16 cellular contexts compared by ENCODE assay signal in the genomic region with DNA sequence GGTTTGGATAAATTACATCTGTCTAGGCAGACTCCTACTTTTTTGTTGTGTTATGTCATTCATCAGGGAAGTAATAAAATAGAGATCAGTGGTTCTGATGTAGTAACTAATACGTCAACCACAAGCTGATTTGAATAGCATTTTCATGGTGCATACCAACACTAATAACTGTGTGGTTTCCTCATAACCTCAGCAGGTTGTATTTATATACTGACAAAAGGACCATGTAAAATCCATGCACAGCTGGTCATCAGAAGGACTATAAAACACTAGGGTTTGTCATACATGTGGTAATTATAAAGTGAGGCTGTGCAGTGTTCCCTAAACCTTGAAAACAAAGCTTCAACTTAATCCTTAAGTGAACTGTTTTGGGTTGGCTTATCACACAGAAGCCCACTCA.
DNase-seq lines count a peak whose midpoint lies in the region; ATAC-seq and TF ChIP-seq lines count a peak whose summit lies in the region.
"Had no signal": no experiment of that assay in that cellular context is flagged by ENCODE, and none has a peak within 500 bp of the region (broad histone marks: within the 10 kb centered on the region; RNA-seq: fewer than 3 reads in every experiment).

No MANE protein-coding gene starts in this region.

- H3K4me3 ChIP-seq in endodermal cell (ENCODE audit: low read length) = no peak overlapping the region
- no peak overlapping the region for H3K4me3 ChIP-seq in osteoblast (ENCODE audit: insufficient read depth, low read length)
- H3K4me3 ChIP-seq: esophagus squamous epithelium, K562, thyroid gland had no signal

- H3K27ac ChIP-seq in endodermal cell (ENCODE audit: low read depth, low read length) (peak overlapping the region; percentile 45), osteoblast (ENCODE audit: low read depth, low read length) (peak overlapping the region; percentile 65)
- H3K27ac ChIP-seq: esophagus squamous epithelium, thyroid gland had no signal

- no peak overlapping the region for H3K27ac Mint-ChIP-seq in endodermal cell
- H3K27ac Mint-ChIP-seq in T-cell = no peak overlapping the region
- H3K27ac Mint-ChIP-seq: activated CD4-positive, alpha-beta memory T cell treated with anti-CD3 and anti-CD28 coated beads for 36 hours; T-helper 1 cell treated with Interleukin-12 subunit alpha and Interleukin-12 subunit beta and Interleukin-4 antibody, amounts not matched to agents 30 μg/mL and 1 μg/mL, for 36 hours had no signal

- CTCF ChIA-PET in T-cell (lab: Charles Lee) = no interaction called here

- H3K9me3 Mint-ChIP-seq in endodermal cell (no peaks in the 10 kb centered on the region), T-cell (peaks cover under 1 to 9% (median 3%) of the 10 kb centered on the region in 3 donors)

- POLR2A ChIA-PET in T-cell (lab: Charles Lee) = no interaction called here

- H3K4me1 Mint-ChIP-seq in endodermal cell = peaks cover 7% of the 10 kb centered on the region
- H3K4me1 Mint-ChIP-seq in T-cell = no peaks in the 10 kb centered on the region
- H3K4me1 Mint-ChIP-seq: central memory CD8-positive, alpha-beta T cell had no signal

- no peak overlapping the region for H3K9ac ChIP-seq in endodermal cell (ENCODE audit: extremely low read depth, low read length, poor library complexity, severe bottlenecking)

- no peak for ATAC-seq in T-cell (replicated peaks in 1 of 4)
- ATAC-seq: K562 had no signal

- H4K20me1 ChIP-seq in osteoblast (ENCODE audit: insufficient read depth, low read length) = no peaks in the 10 kb centered on the region

- H3K27me3 Mint-ChIP-seq in endodermal cell (ENCODE audit: insufficient read depth) (no peaks in the 10 kb centered on the region), T-cell (no peaks in the 10 kb centered on the region)
- H3K27me3 Mint-ChIP-seq: activated CD4-positive, alpha-beta memory T cell treated with anti-CD3 and anti-CD28 coated beads for 36 hours; central memory CD8-positive, alpha-beta T cell had no signal

- H3K79me2 ChIP-seq in osteoblast (ENCODE audit: insufficient read depth, low read length) = no peaks in the 10 kb centered on the region

- H2AFZ ChIP-seq in osteoblast (ENCODE audit: low read length) = no peak overlapping the region

- no peaks in the 10 kb centered on the region for H3K27me3 ChIP-seq in endodermal cell (ENCODE audit: control insufficient read depth, insufficient read depth, low read length, poor library complexity, severe bottlenecking)
- no peaks in the 10 kb centered on the region for H3K27me3 ChIP-seq in osteoblast (ENCODE audit: insufficient read depth, low read length)
- H3K27me3 ChIP-seq: esophagus squamous epithelium, thyroid gland had no signal

- H3K36me3 ChIP-seq in endodermal cell (ENCODE audit: control insufficient read depth, insufficient read depth, low read length) (no peaks in the 10 kb centered on the region), osteoblast (ENCODE audit: insufficient read depth, low read length) (no peaks in the 10 kb centered on the region)
- H3K36me3 ChIP-seq: esophagus squamous epithelium, thyroid gland had no signal

- WGBS in endodermal cell (ENCODE audit: insufficient coverage in 1 of 2, insufficient read length in 1 of 2), 2 experiments = 94% methylated on average over 1 of the region's 1 CpG; no CpG with 5 or more reads in 1 of the 2 experiments

- no peaks in the 10 kb centered on the region for H3K36me3 Mint-ChIP-seq in endodermal cell (ENCODE audit: low read depth)
- no peaks in the 10 kb centered on the region for H3K36me3 Mint-ChIP-seq in T-cell
- H3K36me3 Mint-ChIP-seq: activated CD4-positive, alpha-beta memory T cell treated with anti-CD3 and anti-CD28 coated beads for 36 hours had no signal

- H3K4me3 Mint-ChIP-seq in endodermal cell = no peak overlapping the region
- H3K4me3 Mint-ChIP-seq in T-cell = no peak overlapping the region
- H3K4me3 Mint-ChIP-seq: activated CD4-positive, alpha-beta memory T cell treated with anti-CD3 and anti-CD28 coated beads for 36 hours; central memory CD8-positive, alpha-beta T cell; T-helper 1 cell treated with Interleukin-12 subunit alpha and Interleukin-12 subunit beta and Interleukin-4 antibody, amounts not matched to agents 30 μg/mL and 1 μg/mL, for 36 hours had no signal

- no peak overlapping the region for H3K4me2 ChIP-seq in osteoblast (ENCODE audit: insufficient read depth, low read length)

- H3K4me1 ChIP-seq in endodermal cell (ENCODE audit: control insufficient read depth, insufficient read depth, low read length) = no peaks in the 10 kb centered on the region
- peaks cover 7% of the 10 kb centered on the region for H3K4me1 ChIP-seq in osteoblast (ENCODE audit: insufficient read depth, low read length)

- DNase-seq in GM03348 (ENCODE audit: low spot score) (peak; percentile 24), M059J (ENCODE audit: low read depth) (peak; percentile 79), endodermal cell (no peak), osteoblast (ENCODE audit: insufficient read length, low spot score, missing footprints) (no peak), HuH-7 (ENCODE audit: low spot score) (no peak), T-helper 9 cell (no peak), NCI-H524 treated with DMSO at 0.1 percent for 48 hours (lab: John Stamatoyannopoulos, UW) (no peak), T-cell (no peak)
- DNase-seq: activated CD4-positive, alpha-beta memory T cell treated with anti-CD3 and anti-CD28 coated beads for 36 hours; activated effector memory CD4-positive, alpha-beta T cell treated with anti-CD3 and anti-CD28 coated beads, Interleukin-2, amount 50 U/mL, for 16 hours; esophagus squamous epithelium; NCI-H1930; thyroid gland had no signal

- no peaks in the 10 kb centered on the region for H3K9me3 ChIP-seq in endodermal cell (ENCODE audit: control insufficient read depth, low read length)
- no peaks in the 10 kb centered on the region for H3K9me3 ChIP-seq in osteoblast (ENCODE audit: low read depth, low read length)
- H3K9me3 ChIP-seq: thyroid gland had no signal

- TF ChIP-seq CTCF in endodermal cell (conservative IDR thresholded peaks at IDR 0.05) (no peak), osteoblast (IDR thresholded peaks at IDR 0.05; ENCODE audit: extremely low read depth, low read depth, low read length) (no peak)

Comparison
In these comparisons a context has a peak if more than half of its experiments do, and no peak if none do; other contexts are left out.
1. DNase-seq: peak in GM03348 (single experiment) and M059J (single experiment); none in endodermal cell (single experiment), osteoblast (single experiment), HuH-7 (single experiment), T-helper 9 cell (single experiment), NCI-H524 treated with DMSO at 0.1 percent for 48 hours (single experiment) and T-cell (0 of 34).